Comparison of ENCODE assay signal across 10 cellular contexts in the genomic region with DNA sequence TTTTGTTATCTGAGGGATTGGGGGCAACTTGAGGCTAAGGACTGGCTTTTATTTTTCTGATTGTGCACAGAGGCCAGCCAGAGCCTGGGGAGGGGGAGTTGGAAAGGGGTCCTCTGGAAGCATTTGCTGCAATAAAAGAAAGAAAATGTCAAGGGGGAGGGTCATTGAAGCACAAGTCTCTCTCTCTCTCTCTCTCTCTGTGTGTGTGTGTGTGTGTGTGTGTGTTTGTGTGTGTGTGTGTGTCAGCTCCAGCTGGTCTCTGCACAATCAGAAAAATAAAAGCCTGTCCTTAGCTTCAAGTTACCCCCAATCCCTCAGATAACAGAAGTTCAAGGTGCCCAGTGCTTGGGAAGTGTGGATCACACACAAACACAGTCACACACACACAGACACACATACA. TPM values are rescaled to one million over a fixed set of nuclear protein-coding genes. Genes with fewer than 3 reads are reported as not detected.
"Had no signal": no experiment of that assay in that cellular context is flagged by ENCODE, and none has a peak within 500 bp of the region (broad histone marks: within the 10 kb centered on the region; RNA-seq: fewer than 3 reads in every experiment).

No MANE protein-coding gene starts in this region.

- H3K4me3 ChIP-seq: K562 had no signal

- FAIRE-seq: HepG2, HTR-8/SVneo, K562 had no signal

- DNase-seq: IMR-90, KBM-7, KG1 had no signal

- H3K27ac ChIP-seq: HL-60 had no signal

RNA-seq across cellular contexts. Expression of a gene that starts 59.3 kb away (rescaled TPM):
- total RNA-seq: HT-29, HT1080, IMR-90, K562 had no signal
- polyA plus RNA-seq: IgD-negative memory B cell had no signal
